Comparison of ENCODE assay signal across 8 cellular contexts in genomic region chr2:27765621-27766286, GRCh38. TPM values are rescaled to one million over a fixed set of nuclear protein-coding genes. Genes with fewer than 3 reads are reported as not detected.
DNase-seq lines count a peak whose midpoint lies in the region; ATAC-seq and TF ChIP-seq lines count a peak whose summit lies in the region.

No MANE protein-coding gene starts in this region.

- ATAC-seq in thoracic aorta (ENCODE audit: insufficient number of reproducible peaks, low FRiP score, low read depth), result no peak

- no peak overlapping the region for H3K27ac ChIP-seq in effector memory CD4-positive, alpha-beta T cell (ENCODE audit: insufficient read depth, low read length, poor library complexity, severe bottlenecking)
- H3K27ac ChIP-seq in thoracic aorta, result peak overlapping the region in 1 of 2 donors; percentile 15

- no peaks in the 10 kb centered on the region for H3K27me3 ChIP-seq in effector memory CD4-positive, alpha-beta T cell (replicated peaks; ENCODE audit: control insufficient read depth, insufficient read depth, low read length, poor library complexity, severe bottlenecking)
- H3K27me3 ChIP-seq in thoracic aorta (replicated peaks; ENCODE audit: insufficient read depth), result no peaks in the 10 kb centered on the region

- H3K9me3 ChIP-seq in effector memory CD4-positive, alpha-beta T cell (ENCODE audit: control insufficient read depth, low read length), result no peaks in the 10 kb centered on the region
- no peaks in the 10 kb centered on the region for H3K9me3 ChIP-seq in thoracic aorta

- no peaks in the 10 kb centered on the region for H3K4me1 ChIP-seq in effector memory CD4-positive, alpha-beta T cell (ENCODE audit: control insufficient read depth, insufficient read depth, low read length, poor library complexity, severe bottlenecking)
- peaks cover 0 to 12% of the 10 kb centered on the region in 2 donors for H3K4me1 ChIP-seq in thoracic aorta (ENCODE audit: control insufficient read depth in 1 of 2, low read depth in 2 of 2)

- peak overlapping the region; percentile 7 for H3K4me3 ChIP-seq in effector memory CD4-positive, alpha-beta T cell (ENCODE audit: insufficient read depth, low read depth, low read length, poor library complexity, severe bottlenecking)
- peak overlapping the region; percentile 63 for H3K4me3 ChIP-seq in thoracic aorta

- no peaks in the 10 kb centered on the region for H3K36me3 ChIP-seq in effector memory CD4-positive, alpha-beta T cell (ENCODE audit: control insufficient read depth, insufficient read depth, low read length)
- H3K36me3 ChIP-seq in thoracic aorta, result no peaks in the 10 kb centered on the region

- peak; percentile 20 for DNase-seq in DMS53 treated with DMSO at 0.1 percent for 48 hours (lab: John Stamatoyannopoulos, UW; ENCODE audit: unreplicated experiment)
- peak; percentile 21 to 44 for DNase-seq in activated CD4-positive, alpha-beta T cell treated with anti-CD3 and anti-CD28 coated beads, Interleukin-2, amount 50 U/mL, for 24 hours (ENCODE audit: low read depth in 1 of 2, low spot score in 1 of 2)
- peak in 2 of 3 donors; percentile 6 to 28 for DNase-seq in effector memory CD4-positive, alpha-beta T cell
- peak in 29 of 56 donors; percentile 3 to 67 (median 16) for DNase-seq in nucleus accumbens (lab: John Stamatoyannopoulos, UW)
- DNase-seq in thoracic aorta (ENCODE audit: low spot score), result no peak
- no peak for DNase-seq in 8988T
- no peak for DNase-seq in NOMO-1 treated with dmso at 0.1 percent for 144 hours (lab: John Stamatoyannopoulos, UW; ENCODE audit: unreplicated experiment)
- DNase-seq in NCI-H1092 treated with DMSO at 0.1 percent for 48 hours (lab: John Stamatoyannopoulos, UW), result no peak

- no peak for TF ChIP-seq CTCF in thoracic aorta (IDR thresholded peaks at IDR 0.05)

RNA-seq across cellular contexts. Expression of gene MRPL33, which starts 5.8 kb away (rescaled TPM):
- 100 to 1,000 TPM in 1 of 2 donors, 10 to 100 TPM in 1; 99.5 to 118 TPM for total RNA-seq in thoracic aorta

Comparison
In these comparisons a context has a peak if more than half of its experiments do, and no peak if none do; other contexts are left out.
1. DNase-seq: peak in DMS53 treated with DMSO at 0.1 percent for 48 hours (single experiment), activated CD4-positive, alpha-beta T cell treated with anti-CD3 and anti-CD28 coated beads, Interleukin-2, amount 50 U/mL, for 24 hours (2 of 2), effector memory CD4-positive, alpha-beta T cell (2 of 3) and nucleus accumbens (29 of 56); none in thoracic aorta (single experiment), 8988T (single experiment), NOMO-1 treated with dmso at 0.1 percent for 144 hours (single experiment) and NCI-H1092 treated with DMSO at 0.1 percent for 48 hours (single experiment).